19 cellular contexts compared by ENCODE assay signal in genomic region chr3:69271098-69271497, GRCh38.
"Had no signal": no experiment of that assay in that cellular context is flagged by ENCODE, and none has a peak within 500 bp of the region (broad histone marks: within the 10 kb centered on the region; RNA-seq: fewer than 3 reads in every experiment).

No MANE protein-coding gene starts in this region.

- ATAC-seq: activated naive CD4-positive, alpha-beta T cell treated with anti-CD3 and anti-CD28 coated beads, Interleukin-2, amount 50 U/mL, for 72 hours; activated naive CD8-positive, alpha-beta T cell treated with anti-CD3 and anti-CD28 coated beads, Interleukin-2, amount 50 U/mL, for 24 hours; K562; T-helper 17 cell had no signal

- H3K27ac Mint-ChIP-seq: activated CD4-positive, alpha-beta memory T cell treated with anti-CD3 and anti-CD28 coated beads for 36 hours; activated CD4-positive, alpha-beta T cell treated with anti-CD3 and anti-CD28 coated beads, Interleukin-2, amount 10 ng/mL, durations not matched to agents 7 days and 5 days; activated naive CD4-positive, alpha-beta T cell treated with anti-CD3 and anti-CD28 coated beads, Interleukin-2, amount 50 U/mL, for 72 hours; activated naive CD8-positive, alpha-beta T cell treated with anti-CD3 and anti-CD28 coated beads, Interleukin-2, amount 50 U/mL, for 24 hours; T-helper 17 cell had no signal

- DNase-seq: activated CD4-positive, alpha-beta memory T cell treated with anti-CD3 and anti-CD28 coated beads for 36 hours; activated CD4-positive, alpha-beta T cell treated with anti-CD3 and anti-CD28 coated beads, Interleukin-2, amount 10 ng/mL, durations not matched to agents 7 days and 5 days; activated CD4-positive, CD25-positive, alpha-beta regulatory T cell; activated CD8-positive, alpha-beta memory T cell treated with anti-CD3 and anti-CD28 coated beads for 24 hours; activated naive CD8-positive, alpha-beta T cell treated with anti-CD3 and anti-CD28 coated beads, Interleukin-2, amount 50 U/mL, for 24 hours; amniotic stem cell; Karpas-422; NCI-H1105 treated with DMSO at 0.1 percent for 48 hours; NCI-H1436 treated with DMSO at 0.1 percent for 48 hours; NCI-H187 treated with DMSO at 0.1 percent for 48 hours; NCI-H2081 treated with DMSO at 0.1 percent for 48 hours; NCI-H446; NCI-H524 treated with DMSO at 0.1 percent for 48 hours; NCI-H748 treated with DMSO at 0.1 percent for 48 hours; SIG-M5; T-helper 17 cell; T1000 had no signal

- H3K4me1 Mint-ChIP-seq: activated CD4-positive, alpha-beta T cell treated with anti-CD3 and anti-CD28 coated beads, Interleukin-2, amount 10 ng/mL, durations not matched to agents 7 days and 5 days; activated naive CD8-positive, alpha-beta T cell treated with anti-CD3 and anti-CD28 coated beads, Interleukin-2, amount 50 U/mL, for 24 hours had no signal

- H3K9me3 Mint-ChIP-seq: activated CD4-positive, alpha-beta memory T cell treated with anti-CD3 and anti-CD28 coated beads for 36 hours; activated CD4-positive, alpha-beta T cell treated with anti-CD3 and anti-CD28 coated beads, Interleukin-2, amount 10 ng/mL, durations not matched to agents 7 days and 5 days; activated naive CD4-positive, alpha-beta T cell treated with anti-CD3 and anti-CD28 coated beads, Interleukin-2, amount 50 U/mL, for 72 hours; activated naive CD8-positive, alpha-beta T cell treated with anti-CD3 and anti-CD28 coated beads, Interleukin-2, amount 50 U/mL, for 24 hours had no signal

- H3K36me3 Mint-ChIP-seq: activated CD4-positive, alpha-beta memory T cell treated with anti-CD3 and anti-CD28 coated beads for 36 hours; activated naive CD4-positive, alpha-beta T cell treated with anti-CD3 and anti-CD28 coated beads, Interleukin-2, amount 50 U/mL, for 72 hours had no signal

- H3K4me3 Mint-ChIP-seq: activated CD4-positive, alpha-beta memory T cell treated with anti-CD3 and anti-CD28 coated beads for 36 hours; activated CD4-positive, alpha-beta T cell treated with anti-CD3 and anti-CD28 coated beads, Interleukin-2, amount 10 ng/mL, durations not matched to agents 7 days and 5 days; activated naive CD8-positive, alpha-beta T cell treated with anti-CD3 and anti-CD28 coated beads, Interleukin-2, amount 50 U/mL, for 24 hours; T-helper 17 cell had no signal

- H3K27me3 Mint-ChIP-seq: activated CD4-positive, alpha-beta T cell treated with anti-CD3 and anti-CD28 coated beads, Interleukin-2, amount 10 ng/mL, durations not matched to agents 7 days and 5 days; activated naive CD8-positive, alpha-beta T cell treated with anti-CD3 and anti-CD28 coated beads, Interleukin-2, amount 50 U/mL, for 24 hours; T-helper 17 cell had no signal

- H3K4me3 ChIP-seq: K562 had no signal
